ENCODE assay signal across 5 cellular contexts in genomic region chrX:2359522-2359921, GRCh38.
DNase-seq lines count a peak whose midpoint lies in the region; ATAC-seq, FAIRE-seq and TF ChIP-seq lines count a peak whose summit lies in the region.
"Not testable (repeated sequence)": the region's sequence is repeated elsewhere in the genome, so short reads cannot be mapped to it uniquely, and the experiment has no call there.

No MANE protein-coding gene starts in this region.

- TF ChIP-seq CTCF in HEK293 (tag by site-specific recombination; IDR thresholded peaks at IDR 0.05); K562 (IDR thresholded peaks at IDR 0.05 in 2 of 3, conservative IDR thresholded peaks at IDR 0.05 in 1 of 3; ENCODE audit: insufficient read depth in 2 of 3, low read depth in 1 of 3, low read length in 3 of 3); neural cell (IDR thresholded peaks at IDR 0.05; ENCODE audit: poor library complexity, severe bottlenecking); neutrophil (IDR thresholded peaks at IDR 0.05): not testable (repeated sequence)

- H3K4me1 ChIP-seq in HEK293 (ENCODE audit: control insufficient read depth, insufficient read depth, low read length); K562 (replicated peaks in 1 of 2; ENCODE audit: control insufficient read depth in 2 of 2, insufficient read depth in 2 of 2, low read length in 2 of 2): not testable (repeated sequence)
- peaks cover 34 to 42% of the 10 kb centered on the region in 2 experiments for H3K4me1 ChIP-seq in neutrophil (ENCODE audit: control insufficient read depth in 1 of 2, insufficient read depth in 1 of 2, low read depth in 1 of 2, low read length in 1 of 2)

- H3K27ac Mint-ChIP-seq in naive B cell, result peak overlapping the region in 5 of 6 donors; percentile 22 to 83 (median 79)

- H3K36me3 ChIP-seq in HEK293 (ENCODE audit: control insufficient read depth in 2 of 2, insufficient read depth in 1 of 2, low read length in 2 of 2); K562 (ENCODE audit: control insufficient read depth, insufficient read depth, low read length); neural cell (ENCODE audit: insufficient read depth, low read length); neutrophil: not testable (repeated sequence)

- not testable (repeated sequence) for TF ChIP-seq POLR2A in K562 (conservative IDR thresholded peaks at IDR 0.05)

- not testable (repeated sequence) for H3K9ac ChIP-seq in K562 (ENCODE audit: insufficient read depth in 1 of 2, low read depth in 2 of 2, low read length in 2 of 2); neural cell (ENCODE audit: low read length)

- H3K9me1 ChIP-seq in K562 (ENCODE audit: control insufficient read depth, insufficient read depth, low read length), result not testable (repeated sequence)

- in situ Hi-C loops in K562 (cut with MboI), result not testable (repeated sequence)

- H4K20me1 ChIP-seq in K562 (replicated peaks; ENCODE audit: control insufficient read depth, insufficient read depth, low read length); neural cell (ENCODE audit: insufficient read depth): not testable (repeated sequence)

- not testable (repeated sequence) for H2AFZ ChIP-seq in K562 (ENCODE audit: low read depth, low read length); neural cell (ENCODE audit: low read depth, low read length)

- H3K4me2 ChIP-seq in K562 (ENCODE audit: insufficient read depth, low read length); neural cell (ENCODE audit: low read length): not testable (repeated sequence)

- H3K4me3 Mint-ChIP-seq in naive B cell, result not testable (repeated sequence)

- POLR2A ChIA-PET in HEK293 (lab: Yijun Ruan, JAX); K562 (lab: Yijun Ruan, JAX): not testable (repeated sequence)

- peaks cover 0 to 14% (median 6%) of the 10 kb centered on the region in 7 donors for H3K9me3 Mint-ChIP-seq in naive B cell

- H3K36me3 Mint-ChIP-seq in naive B cell, result peaks cover 8 to 18% of the 10 kb centered on the region in 2 donors

- H3K4me1 Mint-ChIP-seq in naive B cell, result peaks cover 22 to 41% (median 36%) of the 10 kb centered on the region in 3 donors

- TF ChIP-seq EP300 in K562 (IDR thresholded peaks at IDR 0.05; ENCODE audit: low read length); neural cell (conservative IDR thresholded peaks at IDR 0.05; ENCODE audit: poor library complexity, severe bottlenecking): not testable (repeated sequence)

- not testable (repeated sequence) for H3K27me3 ChIP-seq in K562 (ENCODE audit: control insufficient read depth in 2 of 2, insufficient read depth in 2 of 2, low read length in 2 of 2); neural cell (ENCODE audit: insufficient read depth, low read depth, low read length); neutrophil

- not testable (repeated sequence) for DNase-seq in K562 (ENCODE audit: extremely low read depth in 1 of 4, low spot score in 3 of 4); naive B cell

- H3F3A ChIP-seq in neural cell (ENCODE audit: insufficient read depth, low read length, poor library complexity, severe bottlenecking), result not testable (repeated sequence)

- not testable (repeated sequence) for H3K9me3 ChIP-seq in HEK293 (ENCODE audit: control insufficient read depth, insufficient read depth, low read depth, low read length); K562 (replicated peaks; ENCODE audit: control insufficient read depth, insufficient read depth, low read depth, low read length); neural cell (ENCODE audit: low read length); neutrophil

- BruUV-seq in K562 (replicated peaks; lab: Mats Ljungman, UMichigan), result not testable (repeated sequence)

- CTCF ChIA-PET in HEK293 (lab: Yijun Ruan, JAX); K562 (lab: Yijun Ruan, JAX; ENCODE audit: low intra/inter-chr PET ratio): not testable (repeated sequence)

- not testable (repeated sequence) for H3K4me3 ChIP-seq in HEK293 (ENCODE audit: low read depth, low read length); K562; neural cell (ENCODE audit: low read length); neutrophil (ENCODE audit: low read depth in 1 of 2, low read length in 1 of 2)

- H3K27me3 Mint-ChIP-seq in naive B cell, result not testable (repeated sequence)

- not testable (repeated sequence) for ATAC-seq in K562; naive B cell (ENCODE audit: low read depth in 2 of 2)

- H3K79me2 ChIP-seq in K562 (ENCODE audit: control insufficient read depth, insufficient read depth, low read length); neural cell (replicated peaks; ENCODE audit: insufficient read depth, low read length): not testable (repeated sequence)

- not testable (repeated sequence) for H3K27ac ChIP-seq in HEK293 (ENCODE audit: extremely low read depth, low read depth, low read length); K562 (ENCODE audit: extremely low read depth, low read depth, low read length)
- H3K27ac ChIP-seq in neural cell (ENCODE audit: low read length) (peak overlapping the region; percentile 63), neutrophil (peak overlapping the region; percentile 90)

- H3K9me2 ChIP-seq in neural cell (ENCODE audit: insufficient read depth, low read length), result not testable (repeated sequence)

- WGBS in K562 (ENCODE audit: insufficient coverage, low coverage, missing lambda C conversion rate), result 85% methylated on average over 2 of the region's 4 CpGs

- FAIRE-seq in K562 (lab: Jason Lieb, UNC), result not testable (repeated sequence)

- intact Hi-C loops in K562 (cut with micrococcal nuclease), result not testable (repeated sequence)

- not testable (repeated sequence) for TF ChIP-seq RAD21 in K562 (CRISPR knock-in tag; conservative IDR thresholded peaks at IDR 0.05 in 1 of 2, IDR thresholded peaks at IDR 0.05 in 1 of 2); neural cell (conservative IDR thresholded peaks at IDR 0.05)

TF ChIP-seq in HEK293, 187 proteins besides CTCF, POLR2A, EP300 and RAD21:
- peak; percentile 90 for TF ChIP-seq ZNF146 (tag by site-specific recombination; IDR thresholded peaks at IDR 0.05)

TF ChIP-seq in K562, 482 proteins besides CTCF, POLR2A, EP300 and RAD21:
- TF ChIP-seq ZNF146 (CRISPR knock-in tag; IDR thresholded peaks at IDR 0.05; ENCODE audit: unreplicated experiment), result peak; percentile 49
